8 cellular contexts compared by ENCODE assay signal in genomic region chr2:134683561-134684112, GRCh38. TPM values are rescaled to one million over a fixed set of nuclear protein-coding genes. Genes with fewer than 3 reads are reported as not detected.
DNase-seq lines count a peak whose midpoint lies in the region; ATAC-seq, FAIRE-seq and TF ChIP-seq lines count a peak whose summit lies in the region.

No MANE protein-coding gene starts in this region.

- DNase-seq in GM12865 (ENCODE audit: low read depth) (peak; percentile 28), LNCaP clone FGC (ENCODE audit: low read depth) (peak; percentile 7), fibroblast of the aortic adventitia (ENCODE audit: low read depth) (peak; percentile 23), ascending aorta (ENCODE audit: low spot score in 2 of 2) (no peak), cerebellar cortex (ENCODE audit: low spot score) (no peak), D721Med (ENCODE audit: insufficient read length, low spot score) (no peak), HTR-8/SVneo (ENCODE audit: insufficient read length, low spot score) (no peak)

- ATAC-seq in GM21447 (IDR thresholded peaks at IDR 0.05; ENCODE audit: unreplicated experiment), result peak; percentile 60

- H3K4me1 ChIP-seq in ascending aorta, result no peaks in the 10 kb centered on the region

- FAIRE-seq in D721Med (lab: Jason Lieb, UNC) (no peak), HTR-8/SVneo (lab: Jason Lieb, UNC) (no peak)

- H3K27ac ChIP-seq in ascending aorta, result no peak overlapping the region

- no peaks in the 10 kb centered on the region for H3K9me3 ChIP-seq in ascending aorta

- intact Hi-C loops in ascending aorta (cut with DNase I), result no loop called here

- no peak for TF ChIP-seq CTCF in GM12865 (IDR thresholded peaks at IDR 0.05; ENCODE audit: insufficient read depth, low read depth, low read length, missing control alignments)
- TF ChIP-seq CTCF in LNCaP clone FGC (IDR thresholded peaks at IDR 0.05; ENCODE audit: control insufficient read depth, extremely low read depth, insufficient read depth), result no peak
- no peak for TF ChIP-seq CTCF in fibroblast of the aortic adventitia (IDR thresholded peaks at IDR 0.05; ENCODE audit: insufficient read depth, low read length)
- TF ChIP-seq CTCF in ascending aorta (IDR thresholded peaks at IDR 0.05), result no peak
- TF ChIP-seq CTCF in D721Med (IDR thresholded peaks at IDR 0.05; ENCODE audit: insufficient read depth, missing control alignments), result no peak

- H3K4me3 ChIP-seq in GM12865 (ENCODE audit: low read depth, low read length) (no peak overlapping the region), LNCaP clone FGC (ENCODE audit: low read depth, low read length) (no peak overlapping the region), fibroblast of the aortic adventitia (ENCODE audit: low read depth, low read length) (no peak overlapping the region), ascending aorta (no peak overlapping the region)

- H3K27me3 ChIP-seq in ascending aorta, result no peaks in the 10 kb centered on the region

- H3K36me3 ChIP-seq in ascending aorta, result no peaks in the 10 kb centered on the region

RNA-seq across cellular contexts. Expression of gene TMEM163, which starts 35.2 kb away (rescaled TPM):
- not detected in 2 replicates for total RNA-seq in fibroblast of the aortic adventitia (ENCODE audit: low replicate concordance)
- total RNA-seq in ascending aorta, result not detected

Comparison
In these comparisons a context has a peak if more than half of its experiments do, and no peak if none do; other contexts are left out.
1. DNase-seq: peak in GM12865 (single experiment), LNCaP clone FGC (single experiment) and fibroblast of the aortic adventitia (single experiment); none in ascending aorta (0 of 2), cerebellar cortex (single experiment), D721Med (single experiment) and HTR-8/SVneo (single experiment).